ENCODE assay signal across 13 cellular contexts in genomic region chr17:4706121-4706520, GRCh38. TPM values are rescaled to one million over a fixed set of nuclear protein-coding genes. Genes with fewer than 3 reads are reported as not detected.
DNase-seq lines count a peak whose midpoint lies in the region; ATAC-seq, FAIRE-seq and TF ChIP-seq lines count a peak whose summit lies in the region.
"Had no signal": no experiment of that assay in that cellular context is flagged by ENCODE, and none has a peak within 500 bp of the region (broad histone marks: within the 10 kb centered on the region; RNA-seq: fewer than 3 reads in every experiment).

No MANE protein-coding gene starts in this region.

- H3K4me2 ChIP-seq in osteoblast (ENCODE audit: insufficient read depth, low read length), result no peak overlapping the region
- H3K4me2 ChIP-seq: smooth muscle cell had no signal

- no peak for FAIRE-seq in pancreas (lab: Jason Lieb, UNC)
- FAIRE-seq: A204.1 had no signal

- POLR2A ChIA-PET in activated CD4-positive, alpha-beta T cell treated with anti-CD3 and anti-CD28 coated beads for 36 hours (lab: Charles Lee), result interaction anchor here (0.6 kb wide), 1 partner anchor 50 kb away, joined by 3 read pairs; no protein-coding TSS in a partner anchor

- H3K27ac Mint-ChIP-seq in activated CD4-positive, alpha-beta T cell treated with anti-CD3 and anti-CD28 coated beads for 36 hours, result peak overlapping the region; percentile 61
- peak overlapping the region; percentile 20 for H3K27ac Mint-ChIP-seq in central memory CD8-positive, alpha-beta T cell (ENCODE audit: low read depth)

- no peaks in the 10 kb centered on the region for H3K9me3 ChIP-seq in osteoblast (ENCODE audit: low read depth, low read length)
- no peaks in the 10 kb centered on the region for H3K9me3 ChIP-seq in pancreas

- H3K4me1 Mint-ChIP-seq in activated CD4-positive, alpha-beta T cell treated with anti-CD3 and anti-CD28 coated beads for 36 hours, result peaks cover 54% of the 10 kb centered on the region
- peaks cover 37% of the 10 kb centered on the region for H3K4me1 Mint-ChIP-seq in central memory CD8-positive, alpha-beta T cell

- peaks cover 14% of the 10 kb centered on the region for H3K36me3 Mint-ChIP-seq in activated CD4-positive, alpha-beta T cell treated with anti-CD3 and anti-CD28 coated beads for 36 hours (ENCODE audit: low read depth)
- H3K36me3 Mint-ChIP-seq in central memory CD8-positive, alpha-beta T cell (ENCODE audit: insufficient read depth), result peaks cover 7% of the 10 kb centered on the region

- peaks cover 29% of the 10 kb centered on the region for H3K79me2 ChIP-seq in osteoblast (ENCODE audit: insufficient read depth, low read length)

- H4K20me1 ChIP-seq in osteoblast (ENCODE audit: insufficient read depth, low read length), result peaks cover 3% of the 10 kb centered on the region

- H3K4me1 ChIP-seq in osteoblast (ENCODE audit: insufficient read depth, low read length) (peaks cover 16% of the 10 kb centered on the region), pancreas (peaks cover 0 to 6% (median 0%) of the 10 kb centered on the region in 3 donors)

- peak overlapping the region; percentile 15 for H3K4me3 Mint-ChIP-seq in activated CD4-positive, alpha-beta T cell treated with anti-CD3 and anti-CD28 coated beads for 36 hours
- peak overlapping the region; percentile 14 for H3K4me3 Mint-ChIP-seq in central memory CD8-positive, alpha-beta T cell

- intact Hi-C loops in activated CD4-positive, alpha-beta T cell treated with anti-CD3 and anti-CD28 coated beads for 36 hours (cut with DNase I, micrococcal nuclease), result loop anchor here in 1 of 2 experiments (10.0 kb wide), 1 partner anchor 981 kb away; the partner anchor contains the start of gene HASPIN
- intact Hi-C loops in pancreas (cut with DNase I), result no loop called here

- no peaks in the 10 kb centered on the region for H3K27me3 Mint-ChIP-seq in activated CD4-positive, alpha-beta T cell treated with anti-CD3 and anti-CD28 coated beads for 36 hours
- no peaks in the 10 kb centered on the region for H3K27me3 Mint-ChIP-seq in central memory CD8-positive, alpha-beta T cell

- TF ChIP-seq CTCF in osteoblast (IDR thresholded peaks at IDR 0.05; ENCODE audit: extremely low read depth, low read depth, low read length) (no peak), pancreas (IDR thresholded peaks at IDR 0.05) (no peak)

- H3K27me3 ChIP-seq in osteoblast (ENCODE audit: insufficient read depth, low read length), result no peaks in the 10 kb centered on the region
- no peaks in the 10 kb centered on the region for H3K27me3 ChIP-seq in pancreas

- ATAC-seq in activated CD4-positive, alpha-beta T cell treated with anti-CD3 and anti-CD28 coated beads for 36 hours, result no peak
- ATAC-seq in central memory CD8-positive, alpha-beta T cell (replicated peaks; ENCODE audit: extremely low read depth, poor library complexity, severe bottlenecking), result no peak
- ATAC-seq in pancreas, result no peak
- no peak for ATAC-seq in HG02678 (IDR thresholded peaks at IDR 0.05; ENCODE audit: unreplicated experiment)

- no peak for DNase-seq in activated CD4-positive, alpha-beta T cell treated with anti-CD3 and anti-CD28 coated beads for 36 hours
- DNase-seq in activated CD4-positive, alpha-beta T cell treated with anti-CD3 and anti-CD28 coated beads, Interleukin-2, amount 50 U/mL, for 48 hours, result no peak
- DNase-seq in MV-4-11 (lab: John Stamatoyannopoulos, UW) (peak; percentile 23), osteoblast (ENCODE audit: insufficient read length, low spot score, missing footprints) (peak; percentile 68), pancreas (no peak), NCI-H2227 treated with DMSO at 0.1 percent for 48 hours (lab: John Stamatoyannopoulos, UW) (no peak)
- DNase-seq in central memory CD8-positive, alpha-beta T cell (ENCODE audit: low spot score in 2 of 2), result no peak
- DNase-seq: DND-41; effector CD4-positive, alpha-beta T cell; NCI-H1930 had no signal

- H3K9me3 Mint-ChIP-seq in activated CD4-positive, alpha-beta T cell treated with anti-CD3 and anti-CD28 coated beads for 36 hours (ENCODE audit: low read depth), result no peaks in the 10 kb centered on the region
- H3K9me3 Mint-ChIP-seq in central memory CD8-positive, alpha-beta T cell, result no peaks in the 10 kb centered on the region

- H3K36me3 ChIP-seq in osteoblast (ENCODE audit: insufficient read depth, low read length) (no peaks in the 10 kb centered on the region), pancreas (no peaks in the 10 kb centered on the region)

- H3K27ac ChIP-seq in osteoblast (ENCODE audit: low read depth, low read length) (no peak overlapping the region), pancreas (no peak overlapping the region)

- H2AFZ ChIP-seq in osteoblast (ENCODE audit: low read length), result no peak overlapping the region

- no peak overlapping the region for H3K4me3 ChIP-seq in osteoblast (ENCODE audit: insufficient read depth, low read length)
- H3K4me3 ChIP-seq in pancreas, result no peak overlapping the region
- H3K4me3 ChIP-seq: smooth muscle cell had no signal

- WGBS in pancreas, 2 donors, result 86 to 92% methylated on average over 7 of the region's 7 CpGs

- CTCF ChIA-PET in activated CD4-positive, alpha-beta T cell treated with anti-CD3 and anti-CD28 coated beads for 36 hours (lab: Charles Lee), result no interaction called here

RNA-seq across cellular contexts. Expression of gene PELP1, which starts 2.2 kb away (rescaled TPM):
- 100 to 1,000 TPM in 1 of 2 experiments, 10 to 100 TPM in 1; 94.1 to 102 TPM for total RNA-seq in activated CD4-positive, alpha-beta T cell treated with anti-CD3 and anti-CD28 coated beads for 36 hours
- total RNA-seq in osteoblast, result 18.6 and 19.9 TPM in 2 replicates
- total RNA-seq in pancreas, result 10 to 100 TPM; 15.9 to 31.2 (median 21.5) TPM
- polyA plus RNA-seq in pancreas, result 10 to 100 TPM; 34.6 to 38.0 TPM

RNA-seq across cellular contexts. Expression of gene ARRB2, which starts 4.3 kb away (rescaled TPM):
- 100 to 1,000 TPM; 168 to 175 TPM for total RNA-seq in activated CD4-positive, alpha-beta T cell treated with anti-CD3 and anti-CD28 coated beads for 36 hours
- total RNA-seq in osteoblast (6.2 and 8.7 TPM in 2 replicates), pancreas (10 to 100 TPM; 11.2 to 49.6 (median 15.1) TPM)
- polyA plus RNA-seq in pancreas, result 10 to 100 TPM; 21.3 to 22.2 TPM

RNA-seq across cellular contexts. Expression of gene MED11, which starts 25.1 kb away (rescaled TPM):
- total RNA-seq in activated CD4-positive, alpha-beta T cell treated with anti-CD3 and anti-CD28 coated beads for 36 hours, result 10 to 100 TPM; 16.7 to 22.9 TPM
- total RNA-seq in osteoblast (11.2 and 13.0 TPM in 2 replicates), pancreas (10 to 100 TPM in 4 of 6 donors, 1 to 10 TPM in 2; 8.6 to 11.6 (median 10.7) TPM)
- polyA plus RNA-seq in pancreas, result 10 to 100 TPM; 26.0 to 31.1 TPM

RNA-seq across cellular contexts. Expression of gene ZMYND15, which starts 33.5 kb away (rescaled TPM):
- under 1 TPM; 0.09 to 0.11 TPM for total RNA-seq in activated CD4-positive, alpha-beta T cell treated with anti-CD3 and anti-CD28 coated beads for 36 hours
- total RNA-seq in osteoblast (0.59 and 1.4 TPM in 2 replicates), pancreas (1 to 10 TPM in 2 of 6 donors, under 1 TPM in 4; 0.39 to 3.2 (median 0.69) TPM)
- 1 to 10 TPM; 1.6 to 3.0 TPM for polyA plus RNA-seq in pancreas
- total RNA-seq: smooth muscle cell had no signal
- polyA plus RNA-seq: smooth muscle cell had no signal

RNA-seq across cellular contexts. Expression of gene CXCL16, which starts 33.6 kb away (rescaled TPM):
- 1 to 10 TPM; 1.7 to 2.5 TPM for total RNA-seq in activated CD4-positive, alpha-beta T cell treated with anti-CD3 and anti-CD28 coated beads for 36 hours
- total RNA-seq in osteoblast (5.9 and 11.2 TPM in 2 replicates), pancreas (10 to 100 TPM in 3 of 6 donors, 1 to 10 TPM in 3; 7.6 to 55.6 (median 10.0) TPM)
- 10 to 100 TPM in 1 of 2 donors, 1 to 10 TPM in 1; 7.9 to 12.9 TPM for polyA plus RNA-seq in pancreas

Comparison
In these comparisons a context has a peak if more than half of its experiments do, and no peak if none do; other contexts are left out.
1. DNase-seq: peak in MV-4-11 (single experiment) and osteoblast (single experiment); none in activated CD4-positive, alpha-beta T cell treated with anti-CD3 and anti-CD28 coated beads for 36 hours (single experiment), activated CD4-positive, alpha-beta T cell treated with anti-CD3 and anti-CD28 coated beads, Interleukin-2, amount 50 U/mL, for 48 hours (0 of 2), central memory CD8-positive, alpha-beta T cell (0 of 2), pancreas (0 of 6) and NCI-H2227 treated with DMSO at 0.1 percent for 48 hours (single experiment).